ENCODE assay signal across 15 cellular contexts in genomic region chr3:13460341-13460736, GRCh38. TPM values are rescaled to one million over a fixed set of nuclear protein-coding genes. Genes with fewer than 3 reads are reported as not detected.
DNase-seq lines count a peak whose midpoint lies in the region; ATAC-seq and TF ChIP-seq lines count a peak whose summit lies in the region.
"Had no signal": no experiment of that assay in that cellular context is flagged by ENCODE, and none has a peak within 500 bp of the region (broad histone marks: within the 10 kb centered on the region; RNA-seq: fewer than 3 reads in every experiment).

No MANE protein-coding gene starts in this region.

- H3K27me3 Mint-ChIP-seq in T-helper 17 cell = peaks cover 16% of the 10 kb centered on the region

- H3K27ac Mint-ChIP-seq in T-helper 17 cell = peak overlapping the region; percentile 21
- H3K27ac Mint-ChIP-seq: CD4-positive, CD25-positive, alpha-beta regulatory T cell; CD8-positive, alpha-beta T cell had no signal

- H3K36me3 ChIP-seq in spleen = no peaks in the 10 kb centered on the region
- no peaks in the 10 kb centered on the region for H3K36me3 ChIP-seq in thyroid gland

- no peak for ATAC-seq in T-helper 17 cell
- ATAC-seq: CD8-positive, alpha-beta T cell had no signal

- H3K27me3 ChIP-seq in spleen (replicated peaks in 1 of 7) = peaks cover 0 to 16% (median 0%) of the 10 kb centered on the region in 7 donors
- no peaks in the 10 kb centered on the region for H3K27me3 ChIP-seq in thyroid gland

- H3K27ac ChIP-seq in spleen = no peak overlapping the region
- no peak overlapping the region for H3K27ac ChIP-seq in thyroid gland
- H3K27ac ChIP-seq: C4-2B had no signal

- H3K4me3 ChIP-seq in spleen = no peak overlapping the region
- no peak overlapping the region for H3K4me3 ChIP-seq in thyroid gland (replicated peaks in 1 of 3)

- H3K4me1 Mint-ChIP-seq in T-helper 17 cell = peaks cover 6% of the 10 kb centered on the region

- DNase-seq in T-helper 17 cell (no peak), mesenteric fat pad (ENCODE audit: low spot score) (peak; percentile 62), spleen (peak; percentile 57), NCI-H2171 (lab: John Stamatoyannopoulos, UW) (no peak), thyroid gland (no peak), activated T-cell treated with anti-CD3 and anti-CD28 coated beads for 4 hours (no peak)
- DNase-seq: Caco-2; CD4-positive, CD25-positive, alpha-beta regulatory T cell; CD8-positive, alpha-beta T cell; DMS153; DND-41; GOT3; H7; HCEC 1CT had no signal

- H3K4me3 Mint-ChIP-seq in T-helper 17 cell = no peak overlapping the region
- H3K4me3 Mint-ChIP-seq: CD4-positive, CD25-positive, alpha-beta regulatory T cell; CD8-positive, alpha-beta T cell had no signal

- no peaks in the 10 kb centered on the region for H3K9me3 ChIP-seq in T-helper 17 cell (ENCODE audit: control insufficient read depth, low read length, poor library complexity, severe bottlenecking)
- H3K9me3 ChIP-seq in spleen = no peaks in the 10 kb centered on the region
- H3K9me3 ChIP-seq in thyroid gland = no peaks in the 10 kb centered on the region
- H3K9me3 ChIP-seq: Caco-2 had no signal

- intact Hi-C loops in spleen (cut with DNase I; ENCODE audit: low total_unique reads) = no loop called here
- intact Hi-C loops in thyroid gland (cut with DNase I) = no loop called here

- TF ChIP-seq CTCF in spleen (IDR thresholded peaks at IDR 0.05 in 8 of 11, conservative IDR thresholded peaks at IDR 0.05 in 3 of 11) (no peak), thyroid gland (IDR thresholded peaks at IDR 0.05) (no peak)

- H3K36me3 Mint-ChIP-seq in T-helper 17 cell (ENCODE audit: low read depth) = no peaks in the 10 kb centered on the region
- H3K36me3 Mint-ChIP-seq: CD4-positive, CD25-positive, alpha-beta regulatory T cell; CD8-positive, alpha-beta T cell had no signal

- H3K4me1 ChIP-seq in spleen (no peaks in the 10 kb centered on the region), thyroid gland (no peaks in the 10 kb centered on the region)
- H3K4me1 ChIP-seq: Caco-2 had no signal

- 83 to 99% (median 94%) methylated on average over 5 to 7 of the region's 7 CpGs for WGBS in spleen, 5 donors
- WGBS in thyroid gland, 2 donors = 98 to 99% methylated on average over 5 to 6 of the region's 7 CpGs

- no peak for TF ChIP-seq POLR2A in spleen (IDR thresholded peaks at IDR 0.05)
- TF ChIP-seq POLR2A in thyroid gland (IDR thresholded peaks at IDR 0.05) = no peak

RNA-seq across cellular contexts. Expression of gene HDAC11, which starts 19.8 kb away (rescaled TPM):
- total RNA-seq in T-helper 17 cell (1 to 10 TPM; 2.3 to 6.1 TPM), mesenteric fat pad (7.9 TPM), spleen (10 to 100 TPM in 2 of 7 donors, 1 to 10 TPM in 5; 4.2 to 11.2 (median 6.3) TPM), thyroid gland (10 to 100 TPM; 18.8 to 47.5 (median 30.8) TPM)
- 1 to 10 TPM; 2.5 to 6.5 (median 3.3) TPM for polyA plus RNA-seq in spleen

RNA-seq across cellular contexts. Expression of gene NUP210, which starts 40.2 kb away (rescaled TPM):
- total RNA-seq in T-helper 17 cell = 100 to 1,000 TPM; 125 to 137 TPM
- 1.5 TPM for total RNA-seq in mesenteric fat pad
- total RNA-seq in spleen = 10 to 100 TPM; 49.8 to 76.8 (median 64.2) TPM
- 10 to 100 TPM; 20.1 to 35.0 (median 23.6) TPM for polyA plus RNA-seq in spleen
- total RNA-seq in thyroid gland = 10 to 100 TPM in 3 of 4 donors, 1 to 10 TPM in 1; 9.8 to 24.6 (median 17.7) TPM

Comparison
In these comparisons a context has a peak if more than half of its experiments do, and no peak if none do; other contexts are left out.
1. DNase-seq: peak in mesenteric fat pad (single experiment) and spleen (single experiment); none in T-helper 17 cell (0 of 3), NCI-H2171 (single experiment), thyroid gland (0 of 2) and activated T-cell treated with anti-CD3 and anti-CD28 coated beads for 4 hours (single experiment).